In the genomic region with DNA sequence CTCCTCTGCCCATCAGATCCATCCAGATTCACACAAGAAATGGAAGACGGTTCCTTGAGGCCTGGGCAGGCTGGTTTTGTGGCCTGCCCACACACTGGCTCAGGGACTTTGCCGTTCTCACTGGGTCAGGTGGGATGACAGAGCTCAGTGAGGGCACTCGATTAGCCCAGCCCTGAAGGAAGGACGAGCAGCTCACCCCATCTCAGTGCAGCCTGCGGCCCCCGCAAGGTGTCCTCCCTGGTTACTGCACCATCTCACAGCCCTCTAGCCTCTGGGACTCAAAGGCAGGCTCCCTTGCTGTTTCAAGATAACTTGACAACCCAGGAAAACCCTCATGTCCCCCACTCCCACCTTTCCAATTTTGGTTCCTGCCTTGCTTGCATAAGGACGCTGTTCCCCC, we compare ENCODE assay signal across 29 cellular contexts. TPM values are rescaled to one million over a fixed set of nuclear protein-coding genes. Genes with fewer than 3 reads are reported as not detected.
"Had no signal": no experiment of that assay in that cellular context is flagged by ENCODE, and none has a peak within 500 bp of the region (broad histone marks: within the 10 kb centered on the region; RNA-seq: fewer than 3 reads in every experiment).

No MANE protein-coding gene starts in this region.

- FAIRE-seq: islet of Langerhans had no signal

- H3K36me3 ChIP-seq: cardiac muscle cell, colonic mucosa had no signal

- H3K4me3 ChIP-seq: cardiac muscle cell, colonic mucosa, upper lobe of left lung, vagina had no signal

- H3K27ac ChIP-seq: cardiac muscle cell, colonic mucosa, foreskin keratinocyte, heart right ventricle, left ventricle myocardium inferior, thoracic aorta, upper lobe of left lung, vagina had no signal

- H3K4me1 ChIP-seq: foreskin keratinocyte had no signal

- H3K36me3 Mint-ChIP-seq: activated naive CD4-positive, alpha-beta T cell treated with anti-CD3 and anti-CD28 coated beads, Interleukin-2, amount 10 ng/mL, durations not matched to agents 7 days and 5 days; activated naive CD8-positive, alpha-beta T cell treated with anti-CD3 and anti-CD28 coated beads, Interleukin-2, amount 10 ng/mL, durations not matched to agents 7 days and 5 days; brain had no signal

- H3K4me1 Mint-ChIP-seq: activated CD4-positive, alpha-beta T cell treated with anti-CD3 and anti-CD28 coated beads, Interleukin-2, amount 10 ng/mL, durations not matched to agents 7 days and 5 days; activated naive CD4-positive, alpha-beta T cell treated with anti-CD3 and anti-CD28 coated beads, Interleukin-2, amount 10 ng/mL, durations not matched to agents 7 days and 5 days; activated naive CD8-positive, alpha-beta T cell treated with anti-CD3 and anti-CD28 coated beads, Interleukin-2, amount 10 ng/mL, durations not matched to agents 7 days and 5 days; brain had no signal

- H3K4me3 Mint-ChIP-seq: activated CD4-positive, alpha-beta memory T cell treated with anti-CD3 and anti-CD28 coated beads, Interleukin-2, amount 10 ng/mL, durations not matched to agents 7 days and 5 days; activated CD4-positive, alpha-beta T cell treated with anti-CD3 and anti-CD28 coated beads, Interleukin-2, amount 10 ng/mL, durations not matched to agents 7 days and 5 days; activated naive CD4-positive, alpha-beta T cell treated with anti-CD3 and anti-CD28 coated beads, Interleukin-2, amount 10 ng/mL, durations not matched to agents 7 days and 5 days; activated naive CD8-positive, alpha-beta T cell treated with anti-CD3 and anti-CD28 coated beads, Interleukin-2, amount 10 ng/mL, durations not matched to agents 7 days and 5 days; activated T-cell treated with anti-CD3 and anti-CD28 coated beads, Interleukin-2, amount 50 U/mL, for 24 hours; brain had no signal

- DNase-seq: activated CD4-positive, alpha-beta memory T cell treated with anti-CD3 and anti-CD28 coated beads, Interleukin-2, amount 10 ng/mL, durations not matched to agents 7 days and 5 days; activated CD4-positive, alpha-beta T cell treated with anti-CD3 and anti-CD28 coated beads for 1 hour; activated CD4-positive, alpha-beta T cell treated with anti-CD3 and anti-CD28 coated beads, Interleukin-2, amount 10 ng/mL, durations not matched to agents 7 days and 5 days; activated CD8-positive, alpha-beta memory T cell treated with anti-CD3 and anti-CD28 coated beads, Interleukin-2, amount 50 U/mL, for 48 hours; activated gamma-delta T cell; activated naive CD4-positive, alpha-beta T cell treated with anti-CD3 and anti-CD28 coated beads, Interleukin-2, amount 10 ng/mL, durations not matched to agents 7 days and 5 days; activated naive CD8-positive, alpha-beta T cell treated with anti-CD3 and anti-CD28 coated beads, Interleukin-2, amount 10 ng/mL, durations not matched to agents 7 days and 5 days; activated T-cell treated with anti-CD3 and anti-CD28 coated beads, Interleukin-2, amount 50 U/mL, for 24 hours; cerebellar nuclear complex; colonic mucosa; effector memory CD8-positive, alpha-beta T cell; foreskin keratinocyte; heart right ventricle; left ventricle myocardium inferior; mammary epithelial cell; occipital lobe; stimulated activated CD4-positive, alpha-beta T cell treated with anti-CD3 and anti-CD28 coated beads, Interleukin-2, amount 100 ng/mL, for 48 hours; stimulated activated naive CD8-positive, alpha-beta T cell treated with anti-CD3 and anti-CD28 coated beads, Interleukin-15, Interleukin-2, amounts not matched to agents 100 U/mL and 50 U/mL, for 24 hours; T1000 had no signal

- H3K27ac Mint-ChIP-seq: activated CD4-positive, alpha-beta memory T cell treated with anti-CD3 and anti-CD28 coated beads, Interleukin-2, amount 10 ng/mL, durations not matched to agents 7 days and 5 days; activated CD4-positive, alpha-beta T cell treated with anti-CD3 and anti-CD28 coated beads, Interleukin-2, amount 10 ng/mL, durations not matched to agents 7 days and 5 days; activated naive CD4-positive, alpha-beta T cell treated with anti-CD3 and anti-CD28 coated beads, Interleukin-2, amount 10 ng/mL, durations not matched to agents 7 days and 5 days; activated naive CD8-positive, alpha-beta T cell treated with anti-CD3 and anti-CD28 coated beads, Interleukin-2, amount 10 ng/mL, durations not matched to agents 7 days and 5 days; activated T-cell treated with anti-CD3 and anti-CD28 coated beads, Interleukin-2, amount 50 U/mL, for 24 hours; brain; effector memory CD8-positive, alpha-beta T cell had no signal

- H3K27me3 ChIP-seq: ascending aorta, vagina had no signal

- ATAC-seq: effector memory CD8-positive, alpha-beta T cell; esophagus mucosa; foreskin keratinocyte; heart right ventricle; right cardiac atrium; stimulated activated naive CD8-positive, alpha-beta T cell treated with anti-CD3 and anti-CD28 coated beads, Interleukin-15, Interleukin-2, amounts not matched to agents 100 U/mL and 50 U/mL, for 24 hours had no signal

- H3K9me3 ChIP-seq: ascending aorta, colonic mucosa, heart right ventricle, left ventricle myocardium inferior, thoracic aorta, upper lobe of left lung, vagina had no signal

RNA-seq across cellular contexts. Expression of gene SLC16A8, which starts 4.2 kb away (rescaled TPM):
- total RNA-seq: activated CD4-positive, alpha-beta memory T cell treated with anti-CD3 and anti-CD28 coated beads, Interleukin-2, amount 10 ng/mL, durations not matched to agents 7 days and 5 days; activated CD4-positive, alpha-beta T cell treated with anti-CD3 and anti-CD28 coated beads, Interleukin-2, amount 10 ng/mL, durations not matched to agents 7 days and 5 days; activated naive CD8-positive, alpha-beta T cell treated with anti-CD3 and anti-CD28 coated beads, Interleukin-2, amount 10 ng/mL, durations not matched to agents 7 days and 5 days; ascending aorta; foreskin keratinocyte; left ventricle myocardium inferior; mammary epithelial cell; T-helper 1 cell treated with Interleukin-12 subunit alpha and Interleukin-12 subunit beta and Interleukin-4 antibody, amounts not matched to agents 30 ng/mL and 1 ng/mL, for 36 hours had no signal
- polyA plus RNA-seq: mammary epithelial cell had no signal

RNA-seq across cellular contexts. Expression of gene BAIAP2L2, which starts 30.7 kb away (rescaled TPM):
- total RNA-seq: ascending aorta, occipital lobe, vagina had no signal
